8 cellular contexts compared by ENCODE assay signal in the genomic region with DNA sequence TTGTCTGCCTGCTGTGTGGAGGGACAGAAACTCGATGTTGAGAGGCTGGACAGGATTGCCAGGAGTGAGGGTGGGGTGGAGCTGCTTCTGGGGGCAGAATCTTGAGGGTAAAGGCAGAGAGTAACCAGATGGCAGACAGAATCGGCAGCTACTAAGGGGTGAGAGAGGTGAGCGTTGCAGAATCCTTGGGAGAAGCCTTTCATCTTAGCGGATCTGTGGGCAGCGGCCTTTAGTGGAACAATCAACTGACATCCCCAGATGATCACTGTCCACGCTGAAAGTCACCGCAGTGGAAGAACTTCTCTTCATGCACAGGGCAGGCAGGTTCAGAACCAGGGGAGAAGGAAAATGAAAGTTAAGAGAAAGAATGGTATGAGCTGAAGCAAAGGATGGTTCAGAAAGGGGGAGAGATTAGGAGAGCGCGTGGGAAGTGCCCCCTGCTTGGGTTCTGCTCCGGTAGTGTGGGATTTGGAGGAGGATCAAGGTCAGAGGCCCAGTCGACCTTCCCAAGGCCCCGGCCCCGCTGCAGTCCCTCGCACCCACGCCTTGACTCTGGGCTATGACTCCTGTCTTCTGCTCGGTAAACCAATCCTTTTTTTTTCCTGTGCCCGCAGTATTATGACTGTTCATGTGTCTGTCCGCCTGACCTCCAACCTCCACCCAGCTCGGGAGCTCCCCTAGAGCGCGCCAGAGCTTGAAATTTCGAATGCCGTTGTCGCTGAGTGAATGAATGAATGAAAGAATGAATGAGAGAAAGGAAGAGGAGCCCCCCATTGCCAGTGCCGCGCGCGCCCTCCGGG. TPM values are rescaled to one million over a fixed set of nuclear protein-coding genes. Genes with fewer than 3 reads are reported as not detected.
DNase-seq lines count a peak whose midpoint lies in the region; ATAC-seq, FAIRE-seq and TF ChIP-seq lines count a peak whose summit lies in the region.

No MANE protein-coding gene starts in this region.

- H3K36me3 Mint-ChIP-seq in neural progenitor cell: peaks cover 4% of the 10 kb centered on the region

- TSS peak; percentile 56 for BruUV-seq in Panc1 (replicated peaks; lab: Mats Ljungman, UMichigan)

- no peaks in the 10 kb centered on the region for H3K9me3 Mint-ChIP-seq in neural progenitor cell

- H3K4me3 Mint-ChIP-seq in neural progenitor cell: no peak overlapping the region

- H3K79me2 ChIP-seq in neural progenitor cell (ENCODE audit: low read depth): peaks cover 11% of the 10 kb centered on the region

- peaks cover 3% of the 10 kb centered on the region for H3K4me1 Mint-ChIP-seq in neural progenitor cell

- TF ChIP-seq CTCF in Panc1 (IDR thresholded peaks at IDR 0.05) (no peak), neural progenitor cell (IDR thresholded peaks at IDR 0.05) (no peak), D721Med (IDR thresholded peaks at IDR 0.05; ENCODE audit: insufficient read depth, missing control alignments) (no peak)

- no peak overlapping the region for H3K27ac Mint-ChIP-seq in neural progenitor cell

- TF ChIP-seq POLR2A in erythroblast (IDR thresholded peaks at IDR 0.05; ENCODE audit: low read length): no peak

- H3K27ac ChIP-seq in Panc1 (ENCODE audit: low read length): peak overlapping the region; percentile 86
- H3K27ac ChIP-seq in neural progenitor cell: no peak overlapping the region

- H3F3A ChIP-seq in neural progenitor cell (ENCODE audit: low read depth): peaks cover 33% of the 10 kb centered on the region

- H2AFZ ChIP-seq in neural progenitor cell (replicated peaks): peak overlapping the region; percentile 87

- H3K4me1 ChIP-seq in Panc1 (ENCODE audit: control insufficient read depth, insufficient read depth, low read length): peaks cover 10% of the 10 kb centered on the region; the same call in 1 of the 2 replicates
- H3K4me1 ChIP-seq in neural progenitor cell: peaks cover 8% of the 10 kb centered on the region

- intact Hi-C loops in Panc1 (cut with micrococcal nuclease; ENCODE audit: unreplicated experiment): no loop called here

- in situ Hi-C loops in Panc1 (cut with HindIII; ENCODE audit: low pct_unique_long_range_greater_than_20kb, low sequenced_read_pairs): no loop called here

- H3K27me3 ChIP-seq in Panc1 (ENCODE audit: control insufficient read depth, insufficient read depth, low read length): no peaks in the 10 kb centered on the region
- no peaks in the 10 kb centered on the region for H3K27me3 ChIP-seq in neural progenitor cell

- no peaks in the 10 kb centered on the region for H3K27me3 Mint-ChIP-seq in neural progenitor cell (ENCODE audit: insufficient read depth, low read depth)

- CTCF ChIA-PET in Panc1 (lab: Charles Lee): interaction anchor here (0.8 to 1.1 kb wide), 2 partner anchors 27 to 323 kb away, joined by 3 to 8 read pairs; no protein-coding TSS in a partner anchor

- DNase-seq in SIG-M5 treated with dmso at 0.1 percent for 504 hours (lab: John Stamatoyannopoulos, UW; ENCODE audit: unreplicated experiment): peak; percentile 69
- no peak for DNase-seq in SIG-M5 (lab: John Stamatoyannopoulos, UW)
- DNase-seq in Panc1 (ENCODE audit: low read depth, low spot score): no peak
- peak; percentile 51 to 76 for DNase-seq in erythroblast (lab: John Stamatoyannopoulos, UW)
- no peak for DNase-seq in neural progenitor cell (ENCODE audit: low spot score)
- DNase-seq in D721Med (ENCODE audit: insufficient read length, low spot score): no peak

- POLR2A ChIA-PET in Panc1 (lab: Charles Lee): interaction anchor here (0.7 kb wide), 1 partner anchor 304 kb away, joined by 3 read pairs; no protein-coding TSS in a partner anchor

- H3K9me3 ChIP-seq in Panc1 (ENCODE audit: control insufficient read depth, insufficient read depth, low read depth, low read length): no peaks in the 10 kb centered on the region
- no peaks in the 10 kb centered on the region for H3K9me3 ChIP-seq in neural progenitor cell (ENCODE audit: low read depth)

- H4K20me1 ChIP-seq in neural progenitor cell (ENCODE audit: low read depth): peaks cover 3% of the 10 kb centered on the region

- H3K36me3 ChIP-seq in Panc1 (ENCODE audit: control insufficient read depth, insufficient read depth, low read length): peaks cover 5% of the 10 kb centered on the region
- no peaks in the 10 kb centered on the region for H3K36me3 ChIP-seq in neural progenitor cell

- H3K4me3 ChIP-seq in Panc1 (ENCODE audit: low read depth in 2 of 2, low read length in 2 of 2) (peak overlapping the region; percentile 82 to 88), neural progenitor cell (peak overlapping the region; percentile 68)

- peak overlapping the region; percentile 94 for H3K4me2 ChIP-seq in neural progenitor cell

- peak; percentile 25 for ATAC-seq in HG02840 (IDR thresholded peaks at IDR 0.05; ENCODE audit: low FRiP score, unreplicated experiment)
- ATAC-seq in Panc1: no peak; the same call in 1 of the 2 replicates
- ATAC-seq in HG03460 (IDR thresholded peaks at IDR 0.05; ENCODE audit: unreplicated experiment): no peak

- no peak for FAIRE-seq in D721Med (lab: Jason Lieb, UNC)

- H3K9ac ChIP-seq in neural progenitor cell: peak overlapping the region; percentile 49

RNA-seq across cellular contexts. Expression of a gene that starts 0.6 kb away (rescaled TPM):
- total RNA-seq in Panc1 (2021; ENCODE audit: unreplicated experiment) (69.7 TPM), neural progenitor cell (ENCODE audit: low replicate concordance) (56.2 and 76.5 TPM in 2 replicates)
- 61.6 TPM for polyA plus RNA-seq in Panc1 (2012; ENCODE audit: insufficient read length)

RNA-seq across cellular contexts. Expression of a gene that starts 31.6 kb away (rescaled TPM):
- 184 TPM for total RNA-seq in Panc1 (2021; ENCODE audit: unreplicated experiment)
- 64.4 TPM for polyA plus RNA-seq in Panc1 (2012; ENCODE audit: insufficient read length)
- 125 and 163 TPM in 2 replicates for total RNA-seq in neural progenitor cell (ENCODE audit: low replicate concordance)

RNA-seq across cellular contexts. Expression of a gene that starts 51.3 kb away (rescaled TPM):
- total RNA-seq in Panc1 (2021; ENCODE audit: unreplicated experiment): 215 TPM
- polyA plus RNA-seq in Panc1 (2012; ENCODE audit: insufficient read length): 289 TPM
- total RNA-seq in neural progenitor cell (ENCODE audit: low replicate concordance): 79.5 and 101 TPM in 2 replicates

Comparison
In these comparisons a context has a peak if more than half of its experiments do, and no peak if none do; other contexts are left out.
1. DNase-seq: peak in SIG-M5 treated with dmso at 0.1 percent for 504 hours (single experiment) and erythroblast (2 of 2); none in SIG-M5 (single experiment), Panc1 (single experiment), neural progenitor cell (single experiment) and D721Med (single experiment).